10 cellular contexts compared by ENCODE assay signal in genomic region chr10:62626817-62627216, GRCh38.
A peak's percentile ranks its signal among the peaks of the same experiment; 100 is the strongest.
DNase-seq lines count a peak whose midpoint lies in the region; ATAC-seq and TF ChIP-seq lines count a peak whose summit lies in the region.
"Had no signal": no experiment of that assay in that cellular context is flagged by ENCODE, and none has a peak within 500 bp of the region (broad histone marks: within the 10 kb centered on the region; RNA-seq: fewer than 3 reads in every experiment).

No MANE protein-coding gene starts in this region.

- no peaks in the 10 kb centered on the region for H3K27me3 Mint-ChIP-seq in activated CD4-positive, alpha-beta memory T cell treated with anti-CD3 and anti-CD28 coated beads for 36 hours
- peaks cover 2% of the 10 kb centered on the region for H3K27me3 Mint-ChIP-seq in activated CD4-positive, alpha-beta memory T cell treated with anti-CD3 and anti-CD28 coated beads, Interleukin-2, amount 10 ng/mL, durations not matched to agents 7 days and 5 days

- no peak overlapping the region for H3K27ac Mint-ChIP-seq in activated CD4-positive, alpha-beta memory T cell treated with anti-CD3 and anti-CD28 coated beads for 36 hours
- H3K27ac Mint-ChIP-seq in activated CD4-positive, alpha-beta memory T cell treated with anti-CD3 and anti-CD28 coated beads, Interleukin-2, amount 10 ng/mL, durations not matched to agents 7 days and 5 days = no peak overlapping the region

- ATAC-seq in GM18867 (IDR thresholded peaks at IDR 0.05; ENCODE audit: unreplicated experiment) = no peak

- H3K27me3 ChIP-seq in osteoblast (ENCODE audit: insufficient read depth, low read length) = no peaks in the 10 kb centered on the region
- H3K27me3 ChIP-seq: ovary had no signal

- POLR2A ChIA-PET in activated CD4-positive, alpha-beta memory T cell treated with anti-CD3 and anti-CD28 coated beads for 36 hours (lab: Charles Lee) = no interaction called here
- POLR2A ChIA-PET in activated CD4-positive, alpha-beta memory T cell treated with anti-CD3 and anti-CD28 coated beads, Interleukin-2, amount 10 ng/mL, durations not matched to agents 7 days and 5 days (lab: Charles Lee) = no interaction called here

- H3K4me1 Mint-ChIP-seq in activated CD4-positive, alpha-beta memory T cell treated with anti-CD3 and anti-CD28 coated beads for 36 hours (ENCODE audit: low read depth) = peaks cover 12% of the 10 kb centered on the region
- H3K4me1 Mint-ChIP-seq in activated CD4-positive, alpha-beta memory T cell treated with anti-CD3 and anti-CD28 coated beads, Interleukin-2, amount 10 ng/mL, durations not matched to agents 7 days and 5 days = peaks cover 8% of the 10 kb centered on the region

- no peaks in the 10 kb centered on the region for H3K79me2 ChIP-seq in osteoblast (ENCODE audit: insufficient read depth, low read length)

- no peaks in the 10 kb centered on the region for H3K9me3 ChIP-seq in osteoblast (ENCODE audit: low read depth, low read length)
- H3K9me3 ChIP-seq: ovary had no signal

- TF ChIP-seq CTCF in cardiac fibroblast (IDR thresholded peaks at IDR 0.05; ENCODE audit: low read depth, low read length) (no peak), osteoblast (IDR thresholded peaks at IDR 0.05; ENCODE audit: extremely low read depth, low read depth, low read length) (no peak)

- H3K36me3 ChIP-seq in osteoblast (ENCODE audit: insufficient read depth, low read length) = no peaks in the 10 kb centered on the region
- H3K36me3 ChIP-seq: ovary had no signal

- no peaks in the 10 kb centered on the region for H3K36me3 Mint-ChIP-seq in activated CD4-positive, alpha-beta memory T cell treated with anti-CD3 and anti-CD28 coated beads for 36 hours
- peaks cover 2% of the 10 kb centered on the region for H3K36me3 Mint-ChIP-seq in activated CD4-positive, alpha-beta memory T cell treated with anti-CD3 and anti-CD28 coated beads, Interleukin-2, amount 10 ng/mL, durations not matched to agents 7 days and 5 days (ENCODE audit: low read depth)

- intact Hi-C loops in activated CD4-positive, alpha-beta memory T cell treated with anti-CD3 and anti-CD28 coated beads for 36 hours (cut with micrococcal nuclease) = no loop called here

- no peak overlapping the region for H3K4me3 Mint-ChIP-seq in activated CD4-positive, alpha-beta memory T cell treated with anti-CD3 and anti-CD28 coated beads for 36 hours
- H3K4me3 Mint-ChIP-seq in activated CD4-positive, alpha-beta memory T cell treated with anti-CD3 and anti-CD28 coated beads, Interleukin-2, amount 10 ng/mL, durations not matched to agents 7 days and 5 days = no peak overlapping the region

- H3K4me3 ChIP-seq in cardiac fibroblast (replicated peaks in 1 of 2; ENCODE audit: low read depth in 2 of 2, low read length in 2 of 2) (no peak overlapping the region), osteoblast (ENCODE audit: insufficient read depth, low read length) (no peak overlapping the region)
- H3K4me3 ChIP-seq: ovary had no signal

- peak overlapping the region; percentile 8 for H3K27ac ChIP-seq in osteoblast (ENCODE audit: low read depth, low read length)
- H3K27ac ChIP-seq: ovary had no signal

- H3K9me3 Mint-ChIP-seq in activated CD4-positive, alpha-beta memory T cell treated with anti-CD3 and anti-CD28 coated beads for 36 hours = no peaks in the 10 kb centered on the region
- H3K9me3 Mint-ChIP-seq in activated CD4-positive, alpha-beta memory T cell treated with anti-CD3 and anti-CD28 coated beads, Interleukin-2, amount 10 ng/mL, durations not matched to agents 7 days and 5 days = peaks cover 2% of the 10 kb centered on the region

- CTCF ChIA-PET in activated CD4-positive, alpha-beta memory T cell treated with anti-CD3 and anti-CD28 coated beads for 36 hours (lab: Charles Lee) = no interaction called here
- CTCF ChIA-PET in activated CD4-positive, alpha-beta memory T cell treated with anti-CD3 and anti-CD28 coated beads, Interleukin-2, amount 10 ng/mL, durations not matched to agents 7 days and 5 days (lab: Charles Lee) = no interaction called here

- H2AFZ ChIP-seq in osteoblast (ENCODE audit: low read length) = no peak overlapping the region

- peak overlapping the region; percentile 28 for H3K4me2 ChIP-seq in osteoblast (ENCODE audit: insufficient read depth, low read length)

- H4K20me1 ChIP-seq in osteoblast (ENCODE audit: insufficient read depth, low read length) = no peaks in the 10 kb centered on the region

- H3K4me1 ChIP-seq in osteoblast (ENCODE audit: insufficient read depth, low read length) = peaks cover 32% of the 10 kb centered on the region

- peak; percentile 35 for DNase-seq in activated CD4-positive, alpha-beta memory T cell treated with anti-CD3 and anti-CD28 coated beads for 36 hours
- DNase-seq in activated CD4-positive, alpha-beta memory T cell treated with anti-CD3 and anti-CD28 coated beads, Interleukin-2, amount 10 ng/mL, durations not matched to agents 7 days and 5 days = no peak
- DNase-seq in M059J (ENCODE audit: low read depth) (peak; percentile 67), cardiac fibroblast (ENCODE audit: low read depth in 2 of 2) (peak; percentile 50 to 56), osteoblast (ENCODE audit: insufficient read length, low spot score, missing footprints) (peak; percentile 81), GM19238 (ENCODE audit: insufficient read length, low spot score) (no peak), SW 1271 (lab: John Stamatoyannopoulos, UW) (no peak)
- DNase-seq: DMS153, ovary had no signal

Comparison
In these comparisons a context has a peak if more than half of its experiments do, and no peak if none do; other contexts are left out.
1. DNase-seq: peak in activated CD4-positive, alpha-beta memory T cell treated with anti-CD3 and anti-CD28 coated beads for 36 hours (single experiment), M059J (single experiment), cardiac fibroblast (2 of 2) and osteoblast (single experiment); none in activated CD4-positive, alpha-beta memory T cell treated with anti-CD3 and anti-CD28 coated beads, Interleukin-2, amount 10 ng/mL, durations not matched to agents 7 days and 5 days (single experiment), GM19238 (single experiment) and SW 1271 (0 of 2).